ENCODE assay signal across 7 cellular contexts in the genomic region with DNA sequence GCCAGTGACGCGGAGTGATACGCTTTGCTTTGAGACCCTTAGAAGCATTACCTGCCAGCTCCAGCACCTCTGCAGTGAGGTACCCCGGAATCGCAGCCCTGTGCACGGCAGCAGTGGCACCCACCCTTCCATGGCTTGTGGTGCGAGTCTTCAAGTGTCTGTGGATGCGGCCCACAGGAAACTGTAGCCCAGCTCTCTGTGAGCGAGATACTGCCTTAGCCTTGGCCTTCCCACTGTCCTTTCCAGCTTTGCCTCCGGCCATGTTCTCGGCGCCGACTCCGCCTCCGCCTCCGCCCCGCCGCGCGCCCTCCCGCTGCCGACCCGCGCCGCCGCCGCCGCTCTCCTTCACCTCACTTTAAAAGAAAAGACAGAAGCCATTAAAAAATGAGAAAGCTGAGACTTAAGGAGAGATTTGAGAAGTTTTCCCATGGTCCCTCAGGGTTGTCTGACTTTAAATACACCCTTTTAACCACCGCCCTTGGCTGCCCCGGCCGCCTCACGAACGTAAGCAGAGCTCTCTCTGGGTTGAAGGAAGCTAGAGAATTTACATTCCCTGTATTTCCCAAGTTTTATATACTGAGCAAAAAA.
DNase-seq lines count a peak whose midpoint lies in the region; ATAC-seq and TF ChIP-seq lines count a peak whose summit lies in the region.

No MANE protein-coding gene starts in this region.

- peaks cover 20% of the 10 kb centered on the region for H3K27me3 ChIP-seq in mononuclear cell (ENCODE audit: insufficient read depth, low read length)

- no peaks in the 10 kb centered on the region for H3K36me3 Mint-ChIP-seq in endothelial cell (ENCODE audit: low read depth, unreplicated experiment)
- H3K36me3 Mint-ChIP-seq in type B pancreatic cell = no peaks in the 10 kb centered on the region

- TF ChIP-seq CTCF in VCaP (conservative IDR thresholded peaks at IDR 0.05) (no peak), endothelial cell (IDR thresholded peaks at IDR 0.05; ENCODE audit: unreplicated experiment) (no peak), type B pancreatic cell (conservative IDR thresholded peaks at IDR 0.05) (no peak)

- H3K4me3 ChIP-seq in mononuclear cell (ENCODE audit: low read length) = peak overlapping the region; percentile 35

- H3K4me3 Mint-ChIP-seq in endothelial cell (ENCODE audit: unreplicated experiment) (peak overlapping the region; percentile 85), type B pancreatic cell (peak overlapping the region; percentile 87)

- peaks cover 9% of the 10 kb centered on the region for H3K4me1 ChIP-seq in mononuclear cell (ENCODE audit: insufficient read depth, low read length)

- no peaks in the 10 kb centered on the region for H3K9me3 Mint-ChIP-seq in endothelial cell (ENCODE audit: unreplicated experiment)
- H3K9me3 Mint-ChIP-seq in type B pancreatic cell = no peaks in the 10 kb centered on the region

- DNase-seq in H4 (ENCODE audit: low spot score) (peak; percentile 16), endothelial cell (ENCODE audit: low spot score) (no peak), type B pancreatic cell (ENCODE audit: extremely low spot score, unreplicated experiment) (no peak)

- H3K27ac Mint-ChIP-seq in endothelial cell (ENCODE audit: unreplicated experiment) = no peak overlapping the region
- H3K27ac Mint-ChIP-seq in type B pancreatic cell = peak overlapping the region; percentile 91

- no peaks in the 10 kb centered on the region for H3K27me3 Mint-ChIP-seq in endothelial cell (ENCODE audit: unreplicated experiment)
- no peaks in the 10 kb centered on the region for H3K27me3 Mint-ChIP-seq in type B pancreatic cell

- H3K9me3 ChIP-seq in mononuclear cell (ENCODE audit: low read depth, low read length) = no peaks in the 10 kb centered on the region

- H3K4me1 Mint-ChIP-seq in endothelial cell (ENCODE audit: unreplicated experiment) (no peaks in the 10 kb centered on the region), type B pancreatic cell (ENCODE audit: unreplicated experiment) (no peaks in the 10 kb centered on the region)

- no peak for ATAC-seq in HG03280 (IDR thresholded peaks at IDR 0.05; ENCODE audit: unreplicated experiment)
- no peak for ATAC-seq in GM21717 (IDR thresholded peaks at IDR 0.05; ENCODE audit: unreplicated experiment)

- peak overlapping the region; percentile 79 for H3K27ac ChIP-seq in VCaP
